ENCODE assay signal across 17 cellular contexts in genomic region chr1:18041107-18041506, GRCh38.
DNase-seq lines count a peak whose midpoint lies in the region; ATAC-seq and TF ChIP-seq lines count a peak whose summit lies in the region.
"Had no signal": no experiment of that assay in that cellular context is flagged by ENCODE, and none has a peak within 500 bp of the region (broad histone marks: within the 10 kb centered on the region; RNA-seq: fewer than 3 reads in every experiment).

No MANE protein-coding gene starts in this region.

- H3K36me3 ChIP-seq in lower lobe of right lung (no peaks in the 10 kb centered on the region), upper lobe of right lung (no peaks in the 10 kb centered on the region)
- H3K36me3 ChIP-seq: SJCRH30, tibial nerve had no signal

- peaks cover 21% of the 10 kb centered on the region for H3K27me3 ChIP-seq in lower lobe of right lung (ENCODE audit: low read depth)
- H3K27me3 ChIP-seq in upper lobe of right lung, result peaks cover 17% of the 10 kb centered on the region

- no peak overlapping the region for H3K27ac Mint-ChIP-seq in activated naive CD4-positive, alpha-beta T cell treated with anti-CD3 and anti-CD28 coated beads, Interleukin-2, amount 50 U/mL, for 72 hours
- no peak overlapping the region for H3K27ac Mint-ChIP-seq in mesothelial cell of epicardium
- H3K27ac Mint-ChIP-seq: CD14-positive monocyte had no signal

- no peaks in the 10 kb centered on the region for H3K9me3 Mint-ChIP-seq in activated naive CD4-positive, alpha-beta T cell treated with anti-CD3 and anti-CD28 coated beads, Interleukin-2, amount 50 U/mL, for 72 hours
- no peaks in the 10 kb centered on the region for H3K9me3 Mint-ChIP-seq in mesothelial cell of epicardium
- H3K9me3 Mint-ChIP-seq: CD14-positive monocyte had no signal

- TF ChIP-seq CTCF in VCaP (conservative IDR thresholded peaks at IDR 0.05) (no peak), lower lobe of right lung (IDR thresholded peaks at IDR 0.05) (no peak), upper lobe of right lung (IDR thresholded peaks at IDR 0.05) (no peak), mesothelial cell of epicardium (IDR thresholded peaks at IDR 0.05; ENCODE audit: unreplicated experiment) (no peak)

- no peak overlapping the region for H3K4me3 Mint-ChIP-seq in mesothelial cell of epicardium
- H3K4me3 Mint-ChIP-seq: CD14-positive monocyte had no signal

- H3K27me3 Mint-ChIP-seq in mesothelial cell of epicardium (ENCODE audit: low read depth), result peaks cover 55% of the 10 kb centered on the region

- H3K9me3 ChIP-seq in lower lobe of right lung (no peaks in the 10 kb centered on the region), upper lobe of right lung (no peaks in the 10 kb centered on the region)
- H3K9me3 ChIP-seq: SJCRH30, tibial nerve had no signal

- intact Hi-C loops in lower lobe of right lung (cut with DNase I), result no loop called here
- intact Hi-C loops in upper lobe of right lung (cut with DNase I), result no loop called here

- ATAC-seq in lower lobe of right lung, result peak; percentile 81 to 85
- ATAC-seq in upper lobe of right lung, result peak; percentile 91
- no peak for ATAC-seq in activated naive CD4-positive, alpha-beta T cell treated with anti-CD3 and anti-CD28 coated beads, Interleukin-2, amount 50 U/mL, for 72 hours

- H3K4me1 Mint-ChIP-seq in mesothelial cell of epicardium, result peaks cover 3% of the 10 kb centered on the region
- H3K4me1 Mint-ChIP-seq: CD14-positive monocyte had no signal

- no peak overlapping the region for H3K4me3 ChIP-seq in lower lobe of right lung
- H3K4me3 ChIP-seq in upper lobe of right lung, result no peak overlapping the region
- H3K4me3 ChIP-seq: SJCRH30, tibial nerve had no signal

- H3K4me1 ChIP-seq in lower lobe of right lung, result no peaks in the 10 kb centered on the region
- no peaks in the 10 kb centered on the region for H3K4me1 ChIP-seq in upper lobe of right lung
- H3K4me1 ChIP-seq: SJCRH30, tibial nerve had no signal

- H3K36me3 Mint-ChIP-seq in activated naive CD4-positive, alpha-beta T cell treated with anti-CD3 and anti-CD28 coated beads, Interleukin-2, amount 50 U/mL, for 72 hours, result no peaks in the 10 kb centered on the region
- H3K36me3 Mint-ChIP-seq in mesothelial cell of epicardium, result no peaks in the 10 kb centered on the region
- H3K36me3 Mint-ChIP-seq: CD14-positive monocyte had no signal

- DNase-seq in SIG-M5 treated with dmso at 0.1 percent for 504 hours (lab: John Stamatoyannopoulos, UW; ENCODE audit: unreplicated experiment), result peak; percentile 39
- DNase-seq in SIG-M5 (lab: John Stamatoyannopoulos, UW), result no peak
- DNase-seq in lower lobe of right lung, result no peak
- DNase-seq in upper lobe of right lung, result no peak
- no peak for DNase-seq in activated naive CD4-positive, alpha-beta T cell treated with anti-CD3 and anti-CD28 coated beads, Interleukin-2, amount 50 U/mL, for 72 hours (ENCODE audit: low spot score in 2 of 2)
- no peak for DNase-seq in NCI-H748 treated with DMSO at 0.1 percent for 48 hours (lab: John Stamatoyannopoulos, UW)
- DNase-seq in mesothelial cell of epicardium (ENCODE audit: low spot score in 2 of 2, unreplicated experiment in 2 of 2), result no peak
- DNase-seq: activated CD4-positive, CD25-positive, alpha-beta regulatory T cell treated with anti-CD3 and anti-CD28 coated beads, Interleukin-2, amount 50 U/mL, for 72 hours; activated effector memory CD4-positive, alpha-beta T cell treated with anti-CD3 and anti-CD28 coated beads, Interleukin-2, amount 50 U/mL, for 16 hours; cerebellar nuclear complex; NCI-H2227 treated with DMSO at 0.1 percent for 48 hours; NK-92 treated with Interleukin-12 subunit alpha and Interleukin-12 subunit beta, amount 100 ng/mL, for 24 hours had no signal

- H3K27ac ChIP-seq in VCaP, result peak overlapping the region; percentile 16; the same call in 1 of the 2 replicates
- no peak overlapping the region for H3K27ac ChIP-seq in lower lobe of right lung
- H3K27ac ChIP-seq in upper lobe of right lung, result no peak overlapping the region
- H3K27ac ChIP-seq: 22Rv1, SJCRH30, tibial nerve had no signal

Comparison
In these comparisons a context has a peak if more than half of its experiments do, and no peak if none do; other contexts are left out.
1. ATAC-seq: peak in lower lobe of right lung (2 of 2) and upper lobe of right lung (single experiment); none in activated naive CD4-positive, alpha-beta T cell treated with anti-CD3 and anti-CD28 coated beads, Interleukin-2, amount 50 U/mL, for 72 hours (0 of 2).